In the genomic region with DNA sequence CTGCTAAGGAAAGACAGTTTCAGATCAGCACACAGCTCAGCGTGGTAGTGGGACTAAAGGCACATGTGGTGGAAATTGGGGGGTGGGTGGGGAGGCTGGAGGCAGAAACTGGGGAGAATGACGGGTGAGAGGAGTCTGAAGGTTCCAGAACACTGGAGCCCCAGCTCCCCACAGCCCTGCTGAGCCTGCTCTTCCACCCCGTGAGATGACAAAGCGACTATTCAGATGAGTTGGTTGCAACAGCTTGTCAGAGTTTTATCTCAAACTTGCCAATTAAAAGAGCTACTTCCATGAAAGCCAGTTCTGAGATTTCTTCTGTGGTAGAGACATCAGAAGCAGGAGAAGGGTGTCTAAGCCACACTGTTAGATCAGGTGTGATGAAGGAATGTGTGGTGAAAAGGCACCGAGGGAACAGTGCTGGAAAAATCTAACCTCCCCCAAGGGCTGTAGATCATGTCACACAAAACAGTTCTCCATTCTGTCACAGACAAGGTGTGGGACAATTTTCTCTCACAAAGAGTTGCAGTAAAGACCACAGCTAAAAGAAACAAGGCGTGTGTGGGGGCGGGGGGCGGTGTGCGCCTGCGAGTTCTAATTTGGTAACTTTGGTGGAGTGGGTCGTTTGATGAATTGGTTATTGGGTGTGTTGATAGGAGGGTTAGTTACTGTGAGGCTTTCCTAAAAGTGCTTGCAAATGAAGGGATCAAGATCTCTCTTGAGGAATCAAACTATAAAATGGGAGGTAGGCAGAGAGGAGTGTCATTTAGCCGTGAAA, we compare ENCODE assay signal across 34 cellular contexts. TPM values are rescaled to one million over a fixed set of nuclear protein-coding genes. Genes with fewer than 3 reads are reported as not detected.
DNase-seq lines count a peak whose midpoint lies in the region; ATAC-seq, FAIRE-seq and TF ChIP-seq lines count a peak whose summit lies in the region.
"Had no signal": no experiment of that assay in that cellular context is flagged by ENCODE, and none has a peak within 500 bp of the region (broad histone marks: within the 10 kb centered on the region; RNA-seq: fewer than 3 reads in every experiment).

No MANE protein-coding gene starts in this region.

- H3K36me3 Mint-ChIP-seq in CD8-positive, alpha-beta T cell = peaks cover 4% of the 10 kb centered on the region
- H3K36me3 Mint-ChIP-seq: CD14-positive monocyte had no signal

- FAIRE-seq in HTR-8/SVneo (lab: Jason Lieb, UNC) = peak; percentile 74
- FAIRE-seq: GM19239 had no signal

- TF ChIP-seq CTCF in CD8-positive, alpha-beta T cell (IDR thresholded peaks at IDR 0.05) = no peak

- H3K27me3 Mint-ChIP-seq in CD8-positive, alpha-beta T cell (ENCODE audit: low read depth) = no peaks in the 10 kb centered on the region
- H3K27me3 Mint-ChIP-seq: activated CD4-positive, alpha-beta T cell treated with anti-CD3 and anti-CD28 coated beads for 36 hours; stimulated activated naive B cell treated with anti-CD40 and anti-IgM and Interleukin-4, amounts not matched to agents 10 μg/mL and 1 μg/mL and 100 μg/mL, for 72 hours had no signal

- H3K9me3 ChIP-seq in CD8-positive, alpha-beta T cell (ENCODE audit: low read length) = no peaks in the 10 kb centered on the region
- H3K9me3 ChIP-seq: SK-N-SH had no signal

- H3K4me3 ChIP-seq in CD8-positive, alpha-beta T cell (ENCODE audit: low read depth, low read length) = no peak overlapping the region

- no peak overlapping the region for H3K4me3 Mint-ChIP-seq in CD8-positive, alpha-beta T cell
- H3K4me3 Mint-ChIP-seq: activated CD4-positive, alpha-beta T cell treated with anti-CD3 and anti-CD28 coated beads for 36 hours; activated T-cell treated with anti-CD3 and anti-CD28 coated beads, Interleukin-2, amount 50 U/mL, for 72 hours; CD14-positive monocyte; stimulated activated naive B cell treated with anti-CD40 and anti-IgM and Interleukin-4, amounts not matched to agents 10 μg/mL and 1 μg/mL and 100 μg/mL, for 72 hours had no signal

- H3K27ac ChIP-seq in CD8-positive, alpha-beta T cell (ENCODE audit: low read depth, low read length) = no peak overlapping the region
- H3K27ac ChIP-seq: foreskin keratinocyte had no signal

- H3K4me1 Mint-ChIP-seq in CD8-positive, alpha-beta T cell (ENCODE audit: low read depth) = peaks cover 11% of the 10 kb centered on the region
- H3K4me1 Mint-ChIP-seq: activated CD4-positive, alpha-beta T cell treated with anti-CD3 and anti-CD28 coated beads for 36 hours; CD14-positive monocyte had no signal

- intact Hi-C loops in CD8-positive, alpha-beta T cell (cut with DNase I, micrococcal nuclease) = no loop called here

- POLR2A ChIA-PET in CD8-positive, alpha-beta T cell (lab: Charles Lee) = no interaction called here

- ATAC-seq in CD8-positive, alpha-beta T cell = no peak
- ATAC-seq: activated CD4-positive, alpha-beta T cell treated with anti-CD3 and anti-CD28 coated beads for 36 hours; activated T-cell treated with anti-CD3 and anti-CD28 coated beads, Interleukin-2, amount 50 U/mL, for 72 hours; esophagus mucosa; foreskin keratinocyte; HCT116; stimulated activated naive B cell treated with anti-CD40 and anti-IgM and Interleukin-4, amounts not matched to agents 10 μg/mL and 1 μg/mL and 100 μg/mL, for 72 hours had no signal

- no peak for DNase-seq in CD8-positive, alpha-beta T cell
- DNase-seq in HTR-8/SVneo (ENCODE audit: insufficient read length, low spot score) (no peak), inferior parietal cortex (ENCODE audit: extremely low spot score) (peak; percentile 5), pons (ENCODE audit: low spot score) (peak; percentile 72), retina (no peak), NCI-H2227 treated with DMSO at 0.1 percent for 48 hours (lab: John Stamatoyannopoulos, UW) (no peak)
- DNase-seq in stimulated activated CD4-positive, alpha-beta T cell treated with anti-CD3 and anti-CD28 coated beads, Interleukin-4, amount 100 ng/mL, for 24 hours = no peak
- DNase-seq: activated CD4-positive, alpha-beta T cell treated with anti-CD3 and anti-CD28 coated beads for 36 hours; activated naive CD4-positive, alpha-beta T cell treated with anti-CD3 and anti-CD28 coated beads, Interleukin-2, amount 50 U/mL, for 16 hours; activated T-cell treated with anti-CD3 and anti-CD28 coated beads, Interleukin-2, amount 50 U/mL, for 72 hours; aorta; cortex of kidney; DND-41; foreskin keratinocyte; KBM-7; left colon; mesenchymal stem cell; NCI-H2107; NCI-H510A; SK-N-SH; stimulated activated CD4-positive, alpha-beta T cell treated with anti-CD3 and anti-CD28 coated beads, Interleukin-2, amount 100 ng/mL, for 48 hours; stimulated activated naive B cell treated with anti-CD40 and anti-IgM and Interleukin-4, amounts not matched to agents 10 μg/mL and 1 μg/mL and 100 μg/mL, for 72 hours; T-helper 2 cell had no signal

- no peaks in the 10 kb centered on the region for H3K4me1 ChIP-seq in CD8-positive, alpha-beta T cell (ENCODE audit: insufficient read depth, low read length)
- H3K4me1 ChIP-seq: foreskin keratinocyte had no signal

- no peaks in the 10 kb centered on the region for H3K27me3 ChIP-seq in CD8-positive, alpha-beta T cell (ENCODE audit: insufficient read depth, low read length)

- H3K9me3 Mint-ChIP-seq in CD8-positive, alpha-beta T cell = peaks cover 5% of the 10 kb centered on the region

- H3K27ac Mint-ChIP-seq in CD8-positive, alpha-beta T cell = peak overlapping the region; percentile 65
- H3K27ac Mint-ChIP-seq: activated CD4-positive, alpha-beta T cell treated with anti-CD3 and anti-CD28 coated beads for 36 hours; activated T-cell treated with anti-CD3 and anti-CD28 coated beads, Interleukin-2, amount 50 U/mL, for 72 hours; CD14-positive monocyte; stimulated activated naive B cell treated with anti-CD40 and anti-IgM and Interleukin-4, amounts not matched to agents 10 μg/mL and 1 μg/mL and 100 μg/mL, for 72 hours had no signal

- CTCF ChIA-PET in CD8-positive, alpha-beta T cell (lab: Charles Lee) = interaction anchor here (1.0 to 1.2 kb wide), 3 partner anchors 16 to 36 kb away, joined by 3 to 4 read pairs (median 3); no protein-coding TSS in a partner anchor

- no peaks in the 10 kb centered on the region for H3K36me3 ChIP-seq in CD8-positive, alpha-beta T cell (ENCODE audit: insufficient read depth, low read length)

RNA-seq across cellular contexts. Expression of a gene that starts 39.0 kb away (rescaled TPM):
- not detected for total RNA-seq in CD8-positive, alpha-beta T cell
- total RNA-seq: activated CD4-positive, alpha-beta T cell treated with anti-CD3 and anti-CD28 coated beads for 36 hours; activated CD8-positive, alpha-beta memory T cell treated with anti-CD3 and anti-CD28 coated beads for 36 hours; activated T-cell treated with anti-CD3 and anti-CD28 coated beads, Interleukin-2, amount 50 U/mL, for 72 hours; aorta; cardiac septum; esophagus mucosa; foreskin keratinocyte; HT1080; left colon; MCF 10A; myocyte; omental fat pad; temporal lobe had no signal

Comparison
In these comparisons a context has a peak if more than half of its experiments do, and no peak if none do; other contexts are left out.
1. DNase-seq: peak in inferior parietal cortex (single experiment) and pons (single experiment); none in CD8-positive, alpha-beta T cell (0 of 7), HTR-8/SVneo (single experiment), stimulated activated CD4-positive, alpha-beta T cell treated with anti-CD3 and anti-CD28 coated beads, Interleukin-4, amount 100 ng/mL, for 24 hours (single experiment), retina (single experiment) and NCI-H2227 treated with DMSO at 0.1 percent for 48 hours (single experiment).